9 cellular contexts compared by ENCODE assay signal in genomic region chr18:12394428-12394827, GRCh38. TPM values are rescaled to one million over a fixed set of nuclear protein-coding genes. Genes with fewer than 3 reads are reported as not detected.
DNase-seq lines count a peak whose midpoint lies in the region; ATAC-seq, FAIRE-seq and TF ChIP-seq lines count a peak whose summit lies in the region.
"Had no signal": no experiment of that assay in that cellular context is flagged by ENCODE, and none has a peak within 500 bp of the region (broad histone marks: within the 10 kb centered on the region; RNA-seq: fewer than 3 reads in every experiment).

No MANE protein-coding gene starts in this region.

- WGBS in A549 (ENCODE audit: missing lambda C conversion rate), result 28% methylated on average over 8 of the region's 8 CpGs
- 64 to 65% methylated on average over 8 of the region's 8 CpGs for WGBS in esophagus squamous epithelium, 2 donors

- CTCF ChIA-PET in A549 (lab: Yijun Ruan, JAX), result interaction anchor here (0.7 to 8.7 kb wide), 10 partner anchors 13 to 545 kb away, joined by 3 to 98 read pairs (median 4); partner anchors contain the start of genes PRELID3A and SPIRE1

- no peak for TF ChIP-seq POLR2A in A549 (IDR thresholded peaks at IDR 0.05; ENCODE audit: low read length)
- no peak for TF ChIP-seq POLR2A in esophagus squamous epithelium (IDR thresholded peaks at IDR 0.05)

- H3K4me1 ChIP-seq in A549 (peaks cover 21% of the 10 kb centered on the region; the same call in 2 of the 3 replicates), foreskin keratinocyte (no peaks in the 10 kb centered on the region), esophagus squamous epithelium (no peaks in the 10 kb centered on the region)

- no peak for TF ChIP-seq EP300 in A549 (IDR thresholded peaks at IDR 0.05)

- TF ChIP-seq RAD21 in A549 (conservative IDR thresholded peaks at IDR 0.05 in 1 of 2, IDR thresholded peaks at IDR 0.05 in 1 of 2), result peak; percentile 38 to 46; a peak in 4 of 5 replicates

- H3K27me3 ChIP-seq in GM06990 (replicated peaks; ENCODE audit: control insufficient read depth, insufficient read depth, low read length), result no peaks in the 10 kb centered on the region; the same call in 1 of the 2 replicates
- H3K27me3 ChIP-seq in foreskin keratinocyte, result no peaks in the 10 kb centered on the region
- H3K27me3 ChIP-seq in esophagus squamous epithelium, result no peaks in the 10 kb centered on the region

- H3K9me3 ChIP-seq in A549 (no peaks in the 10 kb centered on the region), esophagus squamous epithelium (no peaks in the 10 kb centered on the region)

- no peak overlapping the region for H3K4me3 ChIP-seq in A549
- H3K4me3 ChIP-seq in GM06990 (replicated peaks; ENCODE audit: low read depth, low read length), result no peak overlapping the region
- H3K4me3 ChIP-seq in esophagus squamous epithelium, result no peak overlapping the region

- peak overlapping the region; percentile 54 for H3K4me2 ChIP-seq in A549

- intact Hi-C loops in esophagus squamous epithelium (cut with DNase I), result loop anchor here (5.0 kb wide), 1 partner anchor 263 kb away; the partner anchor contains the start of gene SPIRE1

- DNase-seq in A549 (ENCODE audit: low read depth in 1 of 2, low spot score in 1 of 2), result peak in 1 of 2 experiments; percentile 26
- DNase-seq in GM06990 (ENCODE audit: extremely low read depth, insufficient read length), result no peak
- DNase-seq in foreskin keratinocyte, result no peak
- DNase-seq in HTR-8/SVneo (ENCODE audit: insufficient read length, low spot score), result no peak
- no peak for DNase-seq in AML-193 (lab: John Stamatoyannopoulos, UW)
- no peak for DNase-seq in esophagus squamous epithelium (lab: John Stamatoyannopoulos, UW)
- DNase-seq: SHP77 had no signal

- POLR2A ChIA-PET in A549 (lab: Yijun Ruan, JAX), result interaction anchor here (1.2 to 1.3 kb wide), 2 partner anchors 13 to 17 kb away, joined by 4 read pairs; partner anchors contain the start of gene PRELID3A

- FAIRE-seq in A549 (lab: Jason Lieb, UNC) (no peak), HTR-8/SVneo (lab: Jason Lieb, UNC) (no peak)

- H3K27ac ChIP-seq in A549, result peak overlapping the region in 1 of 2 experiments; percentile 32; a peak in 1 of 6 replicates
- H3K27ac ChIP-seq in foreskin keratinocyte, result no peak overlapping the region
- H3K27ac ChIP-seq in esophagus squamous epithelium, result no peak overlapping the region

- TF ChIP-seq CTCF in A549 (IDR thresholded peaks at IDR 0.05) (peak; percentile 50), GM06990 (IDR thresholded peaks at IDR 0.05; ENCODE audit: insufficient read depth, low read length, poor library complexity, severe bottlenecking) (peak; percentile 67), foreskin keratinocyte (conservative IDR thresholded peaks at IDR 0.05) (peak; percentile 60), esophagus squamous epithelium (IDR thresholded peaks at IDR 0.05) (peak in 2 of 6 experiments; percentile 14 to 33)

- ATAC-seq in A549 (peak; percentile 71 to 76; a peak in 5 of 6 replicates), SK-N-SH treated with all-trans-retinoic acid at 6 μM for 48 hours (0 out of 3 replicates have a peak, but pooled peaks have one; percentile 18), foreskin keratinocyte (no peak), HG03196 (IDR thresholded peaks at IDR 0.05; ENCODE audit: unreplicated experiment) (no peak)

- H3K36me3 ChIP-seq in GM06990 (ENCODE audit: control insufficient read depth, insufficient read depth, low read length) (no peaks in the 10 kb centered on the region), esophagus squamous epithelium (no peaks in the 10 kb centered on the region)

TF ChIP-seq in A549, 52 proteins besides CTCF, POLR2A, EP300 and RAD21:
- TF ChIP-seq NPAS2 (CRISPR knock-in tag; IDR thresholded peaks at IDR 0.05; ENCODE audit: borderline replicate concordance), result no peak
- no peak for TF ChIP-seq HES2 (IDR thresholded peaks at IDR 0.05)
- peak; percentile 50 for TF ChIP-seq SMC3 (IDR thresholded peaks at IDR 0.05)

TF ChIP-seq in SK-N-SH treated with all-trans-retinoic acid at 6 μM for 48 hours, 23 proteins besides CTCF, POLR2A, EP300 and RAD21:
- no peak for TF ChIP-seq ZNF565 (CRISPR knock-in tag; conservative IDR thresholded peaks at IDR 0.05; ENCODE audit: low read depth)
- TF ChIP-seq POU6F1 (CRISPR knock-in tag; IDR thresholded peaks at IDR 0.05; ENCODE audit: borderline replicate concordance, low read depth), result no peak
- no peak for TF ChIP-seq GLIS3 (CRISPR knock-in tag; IDR thresholded peaks at IDR 0.05)

RNA-seq across cellular contexts. Expression of gene PRELID3A, which starts 13.3 kb away (rescaled TPM):
- 8.6 and 10.8 TPM in 2 replicates for polyA plus RNA-seq in A549 (2011; rRNA removed)
- 8.9 and 10.0 TPM in 2 replicates for polyA plus RNA-seq in A549 (2012; cell fraction: cytosol; rRNA removed)
- polyA plus RNA-seq in A549 (2012; cell fraction: nucleus; rRNA removed), result 14.3 and 16.5 TPM in 2 replicates
- polyA plus RNA-seq in A549 (2017; fragmentation: RNase III; extraction: RNeasy Plus Mini Kit Qiagen cat#74134 plus additional on column Dnase treatment), result 10.0 to 10.4 TPM (median 10.3 TPM) in 3 replicates
- polyA minus RNA-seq in A549 (2011; rRNA and poly(A)+ RNA removed), result 1.2 and 2.4 TPM in 2 replicates
- total RNA-seq in foreskin keratinocyte, result 3.6 and 4.5 TPM in 2 replicates
- 3.7 and 3.9 TPM in 2 replicates for polyA plus RNA-seq in foreskin keratinocyte
- total RNA-seq in esophagus squamous epithelium, result 1 to 10 TPM in 2 of 4 donors, under 1 TPM in 2; 0.31 to 1.9 (median 1.2) TPM

RNA-seq across cellular contexts. Expression of gene AFG3L2, which starts 17.4 kb away (rescaled TPM):
- polyA plus RNA-seq in A549 (2011; rRNA removed) (36.5 and 56.4 TPM in 2 replicates), A549 (2017; fragmentation: RNase III; extraction: RNeasy Plus Mini Kit Qiagen cat#74134 plus additional on column Dnase treatment) (33.7 to 37.8 TPM (median 33.8 TPM) in 3 replicates), foreskin keratinocyte (27.0 and 33.1 TPM in 2 replicates)
- 22.8 and 23.3 TPM in 2 replicates for polyA plus RNA-seq in A549 (2012; cell fraction: cytosol; rRNA removed)
- polyA plus RNA-seq in A549 (2012; cell fraction: nucleus; rRNA removed), result 19.3 and 27.7 TPM in 2 replicates
- polyA minus RNA-seq in A549 (2011; rRNA and poly(A)+ RNA removed), result 25.9 and 28.7 TPM in 2 replicates
- total RNA-seq in foreskin keratinocyte (48.1 and 57.0 TPM in 2 replicates), esophagus squamous epithelium (10 to 100 TPM; 41.5 to 62.9 (median 58.1) TPM)

Comparison
In these comparisons a context has a peak if more than half of its experiments do, and no peak if none do; other contexts are left out.
1. ATAC-seq: peak in A549 (2 of 2) and SK-N-SH treated with all-trans-retinoic acid at 6 μM for 48 hours (single experiment); none in foreskin keratinocyte (single experiment) and HG03196 (single experiment).